Comparison of ENCODE assay signal across 37 cellular contexts in genomic region chr21:29309703-29310102, GRCh38.
"Had no signal": no experiment of that assay in that cellular context is flagged by ENCODE, and none has a peak within 500 bp of the region (broad histone marks: within the 10 kb centered on the region; RNA-seq: fewer than 3 reads in every experiment).

No MANE protein-coding gene starts in this region.

- FAIRE-seq: astrocyte, TTC549 had no signal

- H3K9me3 ChIP-seq: adrenal gland, body of pancreas, breast epithelium had no signal

- H3K9me3 Mint-ChIP-seq: activated CD4-positive, alpha-beta memory T cell treated with anti-CD3 and anti-CD28 coated beads for 36 hours; activated CD4-positive, alpha-beta T cell treated with anti-CD3 and anti-CD28 coated beads, Interleukin-2, amount 10 ng/mL, durations not matched to agents 24 days and 14 days; activated naive CD4-positive, alpha-beta T cell treated with anti-CD3 and anti-CD28 coated beads for 36 hours; activated T-cell treated with anti-CD3 and anti-CD28 coated beads, Interleukin-2, amount 50 U/mL, for 4 hours; activated T-helper 1 cell treated with anti-CD3 and anti-CD28 coated beads, Interleukin-12 subunit alpha, Interleukin-12 subunit beta, Interleukin-2, Interleukin-4 antibody, amounts not matched to agents 30 ng/mL and 10 ng/mL and 1 ng/mL, durations not matched to agents 14 hours and 24 hours and 36 hours; activated T-helper 17 cell treated with anti-CD3 and anti-CD28 coated beads, Interleukin-2, amount 50 U/mL, for 72 hours; T-helper 1 cell treated with Interleukin-12 subunit alpha and Interleukin-12 subunit beta and Interleukin-4 antibody, amounts not matched to agents 30 μg/mL and 1 μg/mL, for 36 hours; T-helper 2 cell treated with Interferon-gamma antibody and Interleukin-4, amounts not matched to agents 5 μg/mL and 100 μg/mL, for 36 hours had no signal

- H3K4me3 Mint-ChIP-seq: activated B cell treated with CpG ODN at 0.5 μM for 24 hours; activated CD4-positive, alpha-beta memory T cell treated with anti-CD3 and anti-CD28 coated beads for 36 hours; activated CD4-positive, alpha-beta T cell treated with anti-CD3 and anti-CD28 coated beads, Interleukin-2, amount 10 ng/mL, durations not matched to agents 24 days and 14 days; activated CD8-positive, alpha-beta T cell treated with anti-CD3 and anti-CD28 coated beads for 36 hours; activated naive CD4-positive, alpha-beta T cell treated with anti-CD3 and anti-CD28 coated beads for 36 hours; activated naive CD8-positive, alpha-beta T cell treated with anti-CD3 and anti-CD28 coated beads for 36 hours; activated T-cell treated with anti-CD3 and anti-CD28 coated beads, Interleukin-2, amount 50 U/mL, for 4 hours; activated T-helper 1 cell treated with anti-CD3 and anti-CD28 coated beads, Interleukin-12 subunit alpha, Interleukin-12 subunit beta, Interleukin-2, Interleukin-4 antibody, amounts not matched to agents 30 ng/mL and 10 ng/mL and 1 ng/mL, durations not matched to agents 14 hours and 24 hours and 36 hours; T-helper 1 cell treated with Interleukin-12 subunit alpha and Interleukin-12 subunit beta and Interleukin-4 antibody, amounts not matched to agents 30 μg/mL and 1 μg/mL, for 36 hours; T-helper 2 cell treated with Interferon-gamma antibody and Interleukin-4, amounts not matched to agents 5 μg/mL and 100 μg/mL, for 36 hours had no signal

- ATAC-seq: activated CD8-positive, alpha-beta T cell treated with anti-CD3 and anti-CD28 coated beads for 36 hours; activated naive CD4-positive, alpha-beta T cell treated with anti-CD3 and anti-CD28 coated beads, Interleukin-2, amount 50 U/mL, for 72 hours; activated T-cell treated with anti-CD3 and anti-CD28 coated beads, Interleukin-2, amount 50 U/mL, for 4 hours; activated T-cell treated with anti-CD3 and anti-CD28 coated beads, Interleukin-2, amount 50 U/mL, for 72 hours; activated T-helper 17 cell treated with anti-CD3 and anti-CD28 coated beads, Interleukin-2, amount 50 U/mL, for 72 hours; body of pancreas had no signal

- DNase-seq: activated B cell treated with CpG ODN at 0.5 μM for 24 hours; activated CD4-positive, alpha-beta memory T cell treated with anti-CD3 and anti-CD28 coated beads for 36 hours; activated CD4-positive, alpha-beta T cell treated with anti-CD3 and anti-CD28 coated beads for 4 hours; activated CD4-positive, alpha-beta T cell treated with anti-CD3 and anti-CD28 coated beads, Interleukin-2, amount 10 ng/mL, durations not matched to agents 24 days and 14 days; activated CD4-positive, alpha-beta T cell treated with anti-CD3 and anti-CD28 coated beads, Interleukin-2, amount 50 U/mL, for 1 hour; activated CD4-positive, alpha-beta T cell treated with anti-CD3 and anti-CD28 coated beads, Interleukin-2, amount 50 U/mL, for 4 hours; activated CD4-positive, CD25-positive, alpha-beta regulatory T cell treated with anti-CD3 and anti-CD28 coated beads, Interleukin-2, amount 50 U/mL, for 72 hours; activated CD8-positive, alpha-beta memory T cell treated with anti-CD3 and anti-CD28 coated beads, Interleukin-2, amount 50 U/mL, for 4 hours; activated CD8-positive, alpha-beta T cell treated with anti-CD3 and anti-CD28 coated beads for 36 hours; activated effector memory CD4-positive, alpha-beta T cell treated with anti-CD3 and anti-CD28 coated beads, Interleukin-2, amount 50 U/mL, for 16 hours; activated gamma-delta T cell treated with Interleukin-2 at 50 U/mL for 16 hours; activated naive CD4-positive, alpha-beta T cell; activated naive CD4-positive, alpha-beta T cell treated with anti-CD3 and anti-CD28 coated beads for 36 hours; activated naive CD4-positive, alpha-beta T cell treated with anti-CD3 and anti-CD28 coated beads, Interleukin-2, amount 50 U/mL, for 16 hours; activated naive CD8-positive, alpha-beta T cell treated with anti-CD3 and anti-CD28 coated beads for 36 hours; activated T-cell treated with anti-CD3 and anti-CD28 coated beads for 4 hours; activated T-cell treated with anti-CD3 and anti-CD28 coated beads, Interleukin-2, amount 50 U/mL, for 1 hour; activated T-cell treated with anti-CD3 and anti-CD28 coated beads, Interleukin-2, amount 50 U/mL, for 4 hours; activated T-cell treated with anti-CD3 and anti-CD28 coated beads, Interleukin-2, amount 50 U/mL, for 72 hours; adrenal gland; amniotic stem cell; aorta; body of pancreas; brain microvascular endothelial cell; central memory CD4-positive, alpha-beta T cell; T-helper 1 cell; T-helper 2 cell; T-helper 9 cell had no signal

- H3K36me3 ChIP-seq: adrenal gland, breast epithelium had no signal

- H3K4me3 ChIP-seq: adrenal gland, body of pancreas, breast epithelium had no signal

- H3K27ac Mint-ChIP-seq: activated B cell treated with CpG ODN at 0.5 μM for 24 hours; activated CD4-positive, alpha-beta memory T cell treated with anti-CD3 and anti-CD28 coated beads for 36 hours; activated CD4-positive, alpha-beta T cell treated with anti-CD3 and anti-CD28 coated beads, Interleukin-2, amount 10 ng/mL, durations not matched to agents 24 days and 14 days; activated CD8-positive, alpha-beta T cell treated with anti-CD3 and anti-CD28 coated beads for 36 hours; activated naive CD4-positive, alpha-beta T cell treated with anti-CD3 and anti-CD28 coated beads for 36 hours; activated naive CD4-positive, alpha-beta T cell treated with anti-CD3 and anti-CD28 coated beads, Interleukin-2, amount 50 U/mL, for 72 hours; activated naive CD8-positive, alpha-beta T cell treated with anti-CD3 and anti-CD28 coated beads for 36 hours; activated T-cell treated with anti-CD3 and anti-CD28 coated beads, Interleukin-2, amount 50 U/mL, for 72 hours; activated T-helper 1 cell treated with anti-CD3 and anti-CD28 coated beads, Interleukin-12 subunit alpha, Interleukin-12 subunit beta, Interleukin-2, Interleukin-4 antibody, amounts not matched to agents 30 ng/mL and 10 ng/mL and 1 ng/mL, durations not matched to agents 14 hours and 24 hours and 36 hours; activated T-helper 17 cell treated with anti-CD3 and anti-CD28 coated beads, Interleukin-2, amount 50 U/mL, for 72 hours; T-helper 1 cell treated with Interleukin-12 subunit alpha and Interleukin-12 subunit beta and Interleukin-4 antibody, amounts not matched to agents 30 μg/mL and 1 μg/mL, for 36 hours; T-helper 2 cell treated with Interferon-gamma antibody and Interleukin-4, amounts not matched to agents 5 μg/mL and 100 μg/mL, for 36 hours had no signal

- H3K27ac ChIP-seq: adrenal gland, body of pancreas, brain microvascular endothelial cell, breast epithelium, VCaP had no signal

- H3K27me3 ChIP-seq: adrenal gland, body of pancreas, brain microvascular endothelial cell, breast epithelium had no signal

- H3K27me3 Mint-ChIP-seq: activated B cell treated with CpG ODN at 0.5 μM for 24 hours; activated CD4-positive, alpha-beta memory T cell treated with anti-CD3 and anti-CD28 coated beads for 36 hours; activated CD4-positive, alpha-beta T cell treated with anti-CD3 and anti-CD28 coated beads, Interleukin-2, amount 10 ng/mL, durations not matched to agents 24 days and 14 days; activated CD8-positive, alpha-beta T cell treated with anti-CD3 and anti-CD28 coated beads for 36 hours; activated naive CD8-positive, alpha-beta T cell treated with anti-CD3 and anti-CD28 coated beads for 36 hours; activated T-helper 17 cell treated with anti-CD3 and anti-CD28 coated beads, Interleukin-2, amount 50 U/mL, for 72 hours had no signal
